Comparison of ENCODE assay signal across 13 cellular contexts in the genomic region with DNA sequence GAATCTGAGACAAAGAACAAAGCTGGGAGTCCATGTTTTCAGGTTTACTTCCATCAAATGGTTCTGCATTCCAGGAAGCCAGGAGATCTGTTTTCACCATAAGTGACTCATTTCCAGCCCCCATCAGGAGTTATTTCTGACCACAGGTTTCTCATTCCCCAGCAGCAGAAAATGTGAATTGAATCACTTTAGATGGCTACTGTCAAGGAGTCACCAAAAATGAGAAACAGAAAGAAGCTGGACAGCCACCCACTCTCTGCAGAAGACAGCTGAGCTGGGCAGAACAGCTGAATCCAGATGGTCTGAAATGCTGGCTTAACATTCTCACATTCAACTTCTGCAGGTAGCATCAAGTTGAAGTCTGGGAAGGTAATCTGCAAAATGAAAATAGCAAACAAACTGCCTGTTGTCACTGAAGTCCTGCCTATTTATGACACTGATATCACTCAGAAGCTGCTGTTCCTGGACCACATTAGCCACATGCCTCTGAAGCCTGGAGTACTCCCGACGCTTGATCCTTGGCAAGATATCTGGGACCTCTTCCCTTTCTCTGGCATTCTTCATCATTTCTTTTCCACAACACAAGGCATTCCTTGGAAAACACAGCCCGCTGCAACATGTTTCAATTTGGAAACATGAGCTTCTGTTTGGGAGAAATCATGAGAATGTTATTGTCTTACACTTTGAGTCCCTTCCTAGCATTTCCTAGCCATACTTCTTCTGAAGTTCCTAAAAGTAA. TPM values are rescaled to one million over a fixed set of nuclear protein-coding genes. Genes with fewer than 3 reads are reported as not detected.
DNase-seq lines count a peak whose midpoint lies in the region; ATAC-seq and TF ChIP-seq lines count a peak whose summit lies in the region.
"Had no signal": no experiment of that assay in that cellular context is flagged by ENCODE, and none has a peak within 500 bp of the region (broad histone marks: within the 10 kb centered on the region; RNA-seq: fewer than 3 reads in every experiment).

No MANE protein-coding gene starts in this region.

- intact Hi-C loops in ascending aorta (cut with DNase I), result no loop called here

- H3K27ac Mint-ChIP-seq in endothelial cell (ENCODE audit: unreplicated experiment), result peak overlapping the region; percentile 17
- H3K27ac Mint-ChIP-seq: activated naive CD4-positive, alpha-beta T cell treated with anti-CD3 and anti-CD28 coated beads, Interleukin-2, amount 50 U/mL, for 72 hours had no signal

- H3K4me2 ChIP-seq in mesenchymal stem cell (ENCODE audit: low read length, poor library complexity, severe bottlenecking), result no peak overlapping the region

- DNase-seq in AG08395 (ENCODE audit: low spot score), result peak; percentile 64
- DNase-seq in NCI-H226, result peak; percentile 59
- no peak for DNase-seq in endothelial cell (ENCODE audit: low spot score)
- DNase-seq in mesenchymal stem cell, result peak; percentile 33
- DNase-seq in stimulated activated CD4-positive, alpha-beta T cell treated with anti-CD3 and anti-CD28 coated beads, Interleukin-1b, Interleukin-23, amount 100 ng/mL, for 48 hours, result no peak
- no peak for DNase-seq in GF-D8 (lab: John Stamatoyannopoulos, UW)
- DNase-seq in ascending aorta (ENCODE audit: low spot score in 2 of 2), result no peak
- DNase-seq: activated CD4-positive, alpha-beta T cell treated with anti-CD3 and anti-CD28 coated beads, Interleukin-2, amount 50 U/mL, for 4 hours; BE2C; NCI-H510A had no signal

- no peak overlapping the region for H2AK5ac ChIP-seq in mesenchymal stem cell (ENCODE audit: low read length, severe bottlenecking)

- H3K4me3 ChIP-seq in mesenchymal stem cell (ENCODE audit: insufficient read depth in 1 of 2, low read depth in 1 of 2, low read length in 2 of 2) (no peak overlapping the region), ascending aorta (no peak overlapping the region)

- H2AFZ ChIP-seq in mesenchymal stem cell (ENCODE audit: low read depth, low read length), result no peak overlapping the region

- no peak overlapping the region for H2BK15ac ChIP-seq in mesenchymal stem cell (ENCODE audit: low read depth, poor library complexity, severe bottlenecking)

- H3K79me1 ChIP-seq in mesenchymal stem cell (replicated peaks; ENCODE audit: low read length, poor library complexity, severe bottlenecking), result no peaks in the 10 kb centered on the region

- 67% methylated on average over 2 of the region's 3 CpGs for WGBS in mesenchymal stem cell

- H2BK5ac ChIP-seq in mesenchymal stem cell (ENCODE audit: low read depth, low read length, poor library complexity, severe bottlenecking), result no peak overlapping the region

- no peak overlapping the region for H3K14ac ChIP-seq in mesenchymal stem cell (ENCODE audit: low read length in 2 of 2)

- H3K27me3 Mint-ChIP-seq in endothelial cell (ENCODE audit: unreplicated experiment), result no peaks in the 10 kb centered on the region

- H3K18ac ChIP-seq in mesenchymal stem cell (ENCODE audit: low read depth in 1 of 2, low read length in 2 of 2), result no peak overlapping the region

- H2BK12ac ChIP-seq in mesenchymal stem cell (ENCODE audit: low read length in 2 of 2), result no peak overlapping the region

- no peaks in the 10 kb centered on the region for H3K9me3 Mint-ChIP-seq in endothelial cell (ENCODE audit: unreplicated experiment)

- peaks cover 5% of the 10 kb centered on the region for H3K4me1 ChIP-seq in mesenchymal stem cell (ENCODE audit: control insufficient read depth, insufficient read depth, low read depth, low read length)
- peaks cover 3 to 5% of the 10 kb centered on the region in 2 donors for H3K4me1 ChIP-seq in ascending aorta
- H3K4me1 ChIP-seq: BE2C had no signal

- no peak overlapping the region for H3K23ac ChIP-seq in mesenchymal stem cell (ENCODE audit: low read length in 2 of 2)

- no peak overlapping the region for H4K91ac ChIP-seq in mesenchymal stem cell (ENCODE audit: low read length)

- H3K4me3 Mint-ChIP-seq in endothelial cell (ENCODE audit: unreplicated experiment), result no peak overlapping the region

- H3K27ac ChIP-seq in mesenchymal stem cell (ENCODE audit: low read length, poor library complexity, severe bottlenecking), result peak overlapping the region; percentile 22
- no peak overlapping the region for H3K27ac ChIP-seq in ascending aorta

- H4K8ac ChIP-seq in mesenchymal stem cell (ENCODE audit: low read length), result no peak overlapping the region

- H3K36me3 ChIP-seq in mesenchymal stem cell (ENCODE audit: control insufficient read depth in 1 of 2, insufficient read depth in 2 of 2, low read depth in 1 of 2, low read length in 2 of 2) (no peaks in the 10 kb centered on the region), ascending aorta (no peaks in the 10 kb centered on the region)
- H3K36me3 ChIP-seq: BE2C had no signal

- H3K9me3 ChIP-seq in mesenchymal stem cell (ENCODE audit: control insufficient read depth, low read length) (no peaks in the 10 kb centered on the region), ascending aorta (no peaks in the 10 kb centered on the region)
- H3K9me3 ChIP-seq: BE2C had no signal

- no peak for ATAC-seq in GM21825 (IDR thresholded peaks at IDR 0.05; ENCODE audit: unreplicated experiment)

- peak overlapping the region; percentile 37 for H3K9ac ChIP-seq in mesenchymal stem cell (ENCODE audit: low read length)

- no peaks in the 10 kb centered on the region for H3K36me3 Mint-ChIP-seq in endothelial cell (ENCODE audit: low read depth, unreplicated experiment)

- TF ChIP-seq CTCF in endothelial cell (IDR thresholded peaks at IDR 0.05; ENCODE audit: unreplicated experiment) (no peak), ascending aorta (IDR thresholded peaks at IDR 0.05) (no peak)

- H3K27me3 ChIP-seq in mesenchymal stem cell (ENCODE audit: control insufficient read depth in 1 of 2, insufficient read depth in 1 of 2, low read length in 2 of 2) (no peaks in the 10 kb centered on the region), ascending aorta (no peaks in the 10 kb centered on the region)
- H3K27me3 ChIP-seq: BE2C had no signal

- H3K4ac ChIP-seq in mesenchymal stem cell (ENCODE audit: low read depth in 1 of 2, low read length in 2 of 2), result no peak overlapping the region

- H3K4me1 Mint-ChIP-seq in endothelial cell (ENCODE audit: unreplicated experiment), result peaks cover 22% of the 10 kb centered on the region

- no peak overlapping the region for H2BK120ac ChIP-seq in mesenchymal stem cell (ENCODE audit: low read depth, low read length)

RNA-seq across cellular contexts. Expression of a gene that starts 15.3 kb away (rescaled TPM):
- total RNA-seq in endothelial cell (ENCODE audit: unreplicated experiment) (not detected), ascending aorta (not detected)
- polyA plus RNA-seq in mesenchymal stem cell (2013, experiment 1 of 2), result not detected
- polyA plus RNA-seq in mesenchymal stem cell (2013, experiment 2 of 2), result not detected
- total RNA-seq: activated naive CD4-positive, alpha-beta T cell treated with anti-CD3 and anti-CD28 coated beads, Interleukin-2, amount 50 U/mL, for 72 hours; lower leg skin had no signal

RNA-seq across cellular contexts. Expression of a gene that starts 18.4 kb away (rescaled TPM):
- total RNA-seq in endothelial cell (ENCODE audit: unreplicated experiment) (not detected), ascending aorta (not detected)
- not detected for polyA plus RNA-seq in mesenchymal stem cell (2013, experiment 1 of 2)
- polyA plus RNA-seq in mesenchymal stem cell (2013, experiment 2 of 2), result not detected
- total RNA-seq: activated naive CD4-positive, alpha-beta T cell treated with anti-CD3 and anti-CD28 coated beads, Interleukin-2, amount 50 U/mL, for 72 hours; lower leg skin had no signal

RNA-seq across cellular contexts. Expression of a gene that starts 30.8 kb away (rescaled TPM):
- not detected for total RNA-seq in endothelial cell (ENCODE audit: unreplicated experiment)
- 0.43 TPM for polyA plus RNA-seq in mesenchymal stem cell (2013, experiment 1 of 2)
- polyA plus RNA-seq in mesenchymal stem cell (2013, experiment 2 of 2), result 0.51 TPM
- total RNA-seq in ascending aorta, result not detected
- total RNA-seq: activated naive CD4-positive, alpha-beta T cell treated with anti-CD3 and anti-CD28 coated beads, Interleukin-2, amount 50 U/mL, for 72 hours; lower leg skin had no signal

RNA-seq across cellular contexts. Expression of a gene that starts 45.7 kb away (rescaled TPM):
- 1.4 TPM for total RNA-seq in endothelial cell (ENCODE audit: unreplicated experiment)
- polyA plus RNA-seq in mesenchymal stem cell (2013, experiment 1 of 2), result 11.1 TPM
- polyA plus RNA-seq in mesenchymal stem cell (2013, experiment 2 of 2), result 11.4 TPM
- 162 TPM for total RNA-seq in ascending aorta
- total RNA-seq: activated naive CD4-positive, alpha-beta T cell treated with anti-CD3 and anti-CD28 coated beads, Interleukin-2, amount 50 U/mL, for 72 hours had no signal

RNA-seq across cellular contexts. Expression of a gene that starts 55.5 kb away (rescaled TPM):
- total RNA-seq in endothelial cell (ENCODE audit: unreplicated experiment), result not detected
- not detected for polyA plus RNA-seq in mesenchymal stem cell (2013, experiment 1 of 2)
- polyA plus RNA-seq in mesenchymal stem cell (2013, experiment 2 of 2), result not detected
- not detected for total RNA-seq in ascending aorta
- total RNA-seq: activated naive CD4-positive, alpha-beta T cell treated with anti-CD3 and anti-CD28 coated beads, Interleukin-2, amount 50 U/mL, for 72 hours had no signal

Comparison
In these comparisons a context has a peak if more than half of its experiments do, and no peak if none do; other contexts are left out.
1. DNase-seq: peak in AG08395 (single experiment), NCI-H226 (single experiment) and mesenchymal stem cell (single experiment); none in endothelial cell (single experiment), stimulated activated CD4-positive, alpha-beta T cell treated with anti-CD3 and anti-CD28 coated beads, Interleukin-1b, Interleukin-23, amount 100 ng/mL, for 48 hours (single experiment), GF-D8 (single experiment) and ascending aorta (0 of 2).